Comparison of ENCODE assay signal across 11 cellular contexts in the genomic region with DNA sequence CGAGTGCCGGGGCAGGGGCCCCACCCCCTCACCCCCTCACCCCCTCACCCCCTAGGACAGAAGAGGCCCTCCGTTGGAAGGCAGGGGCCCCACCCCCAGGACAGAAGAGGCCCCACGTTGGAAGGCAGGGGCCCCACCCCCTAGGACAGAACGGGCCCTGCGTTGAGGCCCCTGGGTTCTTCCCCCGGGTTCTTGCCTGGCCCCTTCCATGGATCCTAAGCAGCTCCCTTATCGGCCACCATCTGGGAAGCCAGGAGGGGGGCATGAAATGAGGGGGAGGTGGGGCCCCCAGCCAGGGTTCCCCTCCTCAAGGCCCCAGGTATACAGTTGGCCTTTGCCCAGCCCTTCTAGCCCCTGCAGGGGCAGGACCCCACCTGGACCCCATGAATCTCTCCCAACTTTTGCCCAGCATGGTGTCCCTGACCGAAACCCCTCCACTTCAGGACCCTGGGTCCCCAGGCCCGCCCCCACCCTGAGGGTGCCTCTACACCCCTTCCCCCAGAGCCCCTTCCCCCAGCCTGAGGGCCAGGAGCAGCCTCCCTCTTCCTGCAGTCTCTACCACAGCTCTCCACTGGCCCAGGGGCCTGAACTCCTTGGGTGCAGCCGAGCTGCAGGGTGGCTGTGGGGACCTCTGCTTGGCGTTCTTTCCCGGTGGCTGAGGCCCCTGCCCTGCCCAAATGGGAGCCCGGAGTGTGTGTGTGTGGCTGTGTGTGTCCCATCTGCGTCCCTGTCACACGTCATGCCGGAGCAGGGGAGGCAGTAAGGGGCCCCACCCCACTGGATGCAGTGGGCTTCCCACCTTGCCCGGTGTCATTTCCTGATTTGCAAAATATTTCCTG. TPM values are rescaled to one million over a fixed set of nuclear protein-coding genes. Genes with fewer than 3 reads are reported as not detected.
DNase-seq lines count a peak whose midpoint lies in the region; ATAC-seq and TF ChIP-seq lines count a peak whose summit lies in the region.
"Had no signal": no experiment of that assay in that cellular context is flagged by ENCODE, and none has a peak within 500 bp of the region (broad histone marks: within the 10 kb centered on the region; RNA-seq: fewer than 3 reads in every experiment).

No MANE protein-coding gene starts in this region.

- H3F3A ChIP-seq in PC-3 (ENCODE audit: low read length, unreplicated experiment): peaks cover 4% of the 10 kb centered on the region

- H3K27ac ChIP-seq in PC-3 (ENCODE audit: low read length): no peak overlapping the region
- H3K27ac ChIP-seq in gastroesophageal sphincter: peak overlapping the region; percentile 79 to 97 (median 94)
- peak overlapping the region; percentile 87 to 95 (median 92) for H3K27ac ChIP-seq in upper lobe of left lung

- no peaks in the 10 kb centered on the region for H3K36me3 ChIP-seq in PC-3 (ENCODE audit: low read depth, low read length)
- H3K36me3 ChIP-seq in gastroesophageal sphincter: no peaks in the 10 kb centered on the region
- H3K36me3 ChIP-seq in upper lobe of left lung: no peaks in the 10 kb centered on the region
- no peaks in the 10 kb centered on the region for H3K36me3 ChIP-seq in HAP-1 (replicated peaks)

- 0 out of 2 replicates have a peak overlapping the region, but pooled peaks have one; percentile 29 for H3K4me2 ChIP-seq in PC-3 (ENCODE audit: low read length)

- no peak for TF ChIP-seq CTCF in PC-3 (conservative IDR thresholded peaks at IDR 0.05; ENCODE audit: low read depth, low read length)
- no peak for TF ChIP-seq CTCF in gastroesophageal sphincter (IDR thresholded peaks at IDR 0.05)
- no peak for TF ChIP-seq CTCF in nephron (IDR thresholded peaks at IDR 0.05; ENCODE audit: unreplicated experiment in 3 of 3)
- no peak for TF ChIP-seq CTCF in upper lobe of left lung (IDR thresholded peaks at IDR 0.05)

- H3K9me3 ChIP-seq in PC-3 (ENCODE audit: low read length) (no peaks in the 10 kb centered on the region), gastroesophageal sphincter (no peaks in the 10 kb centered on the region), upper lobe of left lung (no peaks in the 10 kb centered on the region), HAP-1 (no peaks in the 10 kb centered on the region)

- H3K9me2 ChIP-seq in PC-3 (replicated peaks; ENCODE audit: low read length): no peaks in the 10 kb centered on the region

- no peaks in the 10 kb centered on the region for H3K27me3 Mint-ChIP-seq in nephron (ENCODE audit: low read depth)

- ATAC-seq in PC-3 (no peak), gastroesophageal sphincter (no peak), upper lobe of left lung (ENCODE audit: low FRiP score in 2 of 2) (no peak), GM19324 (IDR thresholded peaks at IDR 0.05; ENCODE audit: low FRiP score, unreplicated experiment) (no peak)

- peaks cover 4% of the 10 kb centered on the region for H3K79me2 ChIP-seq in PC-3 (ENCODE audit: low read length)

- H4K20me1 ChIP-seq in PC-3 (ENCODE audit: low read length): no peaks in the 10 kb centered on the region

- peak overlapping the region; percentile 21 to 42 (median 34) for H3K4me3 Mint-ChIP-seq in nephron
- H3K4me3 Mint-ChIP-seq: dendritic cell treated with granulocyte-macrophage colony-stimulating factor and Interleukin-4, amounts not matched to agents 40 ng/mL and 50 ng/mL, for 4 days had no signal

- H3K4me3 ChIP-seq in PC-3 (ENCODE audit: low read length) (no peak overlapping the region), gastroesophageal sphincter (peak overlapping the region in 1 of 2 donors; percentile 32), upper lobe of left lung (peak overlapping the region in 1 of 4 donors; percentile 0), HAP-1 (no peak overlapping the region)

- H3K4me1 Mint-ChIP-seq in nephron: peaks cover 37% of the 10 kb centered on the region

- TF ChIP-seq POLR2A in gastroesophageal sphincter (IDR thresholded peaks at IDR 0.05) (no peak), upper lobe of left lung (IDR thresholded peaks at IDR 0.05) (no peak)

- H3K9me3 Mint-ChIP-seq in nephron: no peaks in the 10 kb centered on the region
- H3K9me3 Mint-ChIP-seq: dendritic cell treated with granulocyte-macrophage colony-stimulating factor and Interleukin-4, amounts not matched to agents 40 ng/mL and 50 ng/mL, for 4 days had no signal

- in situ Hi-C loops in HAP-1 (cut with MboI; ENCODE audit: low sequenced_read_pairs): no loop called here

- no peak overlapping the region for H3K9ac ChIP-seq in PC-3 (ENCODE audit: low read length)

- intact Hi-C loops in PC-3 (cut with micrococcal nuclease): no loop called here

- no CpG with 5 or more reads among the region's 18 CpGs for WGBS in gastroesophageal sphincter (ENCODE audit: low coverage in 1 of 2), 2 donors
- WGBS in upper lobe of left lung, 2 donors: 29 to 44% methylated on average over 8 to 18 of the region's 18 CpGs

- DNase-seq in PC-3 (no peak), upper lobe of left lung (peak in 1 of 2 donors; percentile 54), LoVo (ENCODE audit: low spot score) (no peak), HAP-1 (ENCODE audit: low spot score in 2 of 2) (no peak)
- DNase-seq: activated T-cell treated with anti-CD3 and anti-CD28 coated beads, Interleukin-2, amount 50 U/mL, for 1 hour; NCI-H345; T-helper 2 cell had no signal

- H3K27ac Mint-ChIP-seq in nephron: peak overlapping the region; percentile 95 to 99 (median 98)
- H3K27ac Mint-ChIP-seq: dendritic cell treated with granulocyte-macrophage colony-stimulating factor and Interleukin-4, amounts not matched to agents 40 ng/mL and 50 ng/mL, for 4 days had no signal

- CTCF ChIA-PET in PC-3 (lab: Charles Lee): interaction anchor here (0.7 kb wide), 1 partner anchor 33 kb away, joined by 3 read pairs; no protein-coding TSS in a partner anchor

- H3K4me1 ChIP-seq in PC-3 (ENCODE audit: insufficient read depth, low read length) (peaks cover 42% of the 10 kb centered on the region), gastroesophageal sphincter (peaks cover 0 to 98% (median 61%) of the 10 kb centered on the region in 3 donors), upper lobe of left lung (peaks cover 66 to 82% (median 67%) of the 10 kb centered on the region in 4 donors), HAP-1 (peaks cover 19% of the 10 kb centered on the region)

- no peaks in the 10 kb centered on the region for H3K36me3 Mint-ChIP-seq in nephron (ENCODE audit: low read depth)

- H2AFZ ChIP-seq in PC-3 (ENCODE audit: low read length): peak overlapping the region; percentile 35; the same call in 1 of the 2 replicates

- BruUV-seq in PC-3 (replicated peaks; lab: Mats Ljungman, UMichigan): no TSS peak

- TF ChIP-seq EP300 in gastroesophageal sphincter (IDR thresholded peaks at IDR 0.05): no peak
- TF ChIP-seq EP300 in upper lobe of left lung (IDR thresholded peaks at IDR 0.05): no peak

- H3K27me3 ChIP-seq in PC-3 (ENCODE audit: low read length) (no peaks in the 10 kb centered on the region), gastroesophageal sphincter (no peaks in the 10 kb centered on the region), upper lobe of left lung (peaks cover 0 to 10% (median 0%) of the 10 kb centered on the region in 4 donors), HAP-1 (ENCODE audit: low read depth) (no peaks in the 10 kb centered on the region)

- POLR2A ChIA-PET in PC-3 (lab: Charles Lee; ENCODE audit: unreplicated experiment): no interaction called here

RNA-seq across cellular contexts. Expression of gene VWA1, which starts 4.3 kb away (rescaled TPM):
- 59.1 and 74.5 TPM in 2 replicates for total RNA-seq in PC-3 (2014; rRNA removed)
- total RNA-seq in gastroesophageal sphincter: 100 to 1,000 TPM in 2 of 4 donors, 10 to 100 TPM in 2; 59.8 to 137 (median 96.4) TPM
- total RNA-seq in upper lobe of left lung: 100 to 1,000 TPM in 2 of 6 donors, 10 to 100 TPM in 4; 41.8 to 108 (median 62.5) TPM

RNA-seq across cellular contexts. Expression of gene ANKRD65, which starts 10.1 kb away (rescaled TPM):
- total RNA-seq in PC-3 (2014; rRNA removed) (0.18 and 1.1 TPM in 2 replicates), gastroesophageal sphincter (10 to 100 TPM in 2 of 4 donors, 1 to 10 TPM in 2; 8.7 to 16.9 (median 10.3) TPM), upper lobe of left lung (10 to 100 TPM; 21.3 to 54.5 (median 34.7) TPM)

RNA-seq across cellular contexts. Expression of gene ATAD3C, which starts 18.3 kb away (rescaled TPM):
- total RNA-seq in PC-3 (2014; rRNA removed): 0.29 and 1.4 TPM in 2 replicates
- 1 to 10 TPM in 1 of 4 donors, under 1 TPM in 2, not detected in 1; 0.47 to 1.1 (median 0.94) TPM for total RNA-seq in gastroesophageal sphincter
- 10 to 100 TPM in 5 of 6 donors, 1 to 10 TPM in 1; 9.2 to 20.9 (median 14.7) TPM for total RNA-seq in upper lobe of left lung

RNA-seq across cellular contexts. Expression of gene MRPL20, which starts 24.1 kb away (rescaled TPM):
- total RNA-seq in PC-3 (2014; rRNA removed): 439 and 506 TPM in 2 replicates
- 100 to 1,000 TPM; 121 to 215 (median 159) TPM for total RNA-seq in gastroesophageal sphincter
- 100 to 1,000 TPM in 3 of 6 donors, 10 to 100 TPM in 3; 90.7 to 145 (median 101) TPM for total RNA-seq in upper lobe of left lung

RNA-seq across cellular contexts. Expression of gene CCNL2, which starts 32.1 kb away (rescaled TPM):
- 356 and 385 TPM in 2 replicates for total RNA-seq in PC-3 (2014; rRNA removed)
- 100 to 1,000 TPM in 2 of 4 donors, 10 to 100 TPM in 2; 31.6 to 248 (median 127) TPM for total RNA-seq in gastroesophageal sphincter
- 100 to 1,000 TPM; 131 to 897 (median 216) TPM for total RNA-seq in upper lobe of left lung
